ENCODE assay signal across 9 cellular contexts in genomic region chr6:102641426-102641825, GRCh38.
"Had no signal": no experiment of that assay in that cellular context is flagged by ENCODE, and none has a peak within 500 bp of the region (broad histone marks: within the 10 kb centered on the region; RNA-seq: fewer than 3 reads in every experiment).

No MANE protein-coding gene starts in this region.

- H3K27ac ChIP-seq: GM23248, HL-60 had no signal

- H3K4me3 ChIP-seq: GM23248, HAP-1 had no signal

- H3K9me3 ChIP-seq: HAP-1 had no signal

- H3K4me1 ChIP-seq: HAP-1 had no signal

- ATAC-seq: HCT116, HepG2 had no signal

- H3K36me3 ChIP-seq: HAP-1 had no signal

- DNase-seq: GM23248, GOT3, H7, HFFc6, KBM-7 had no signal
